ENCODE assay signal across 23 cellular contexts in the genomic region with DNA sequence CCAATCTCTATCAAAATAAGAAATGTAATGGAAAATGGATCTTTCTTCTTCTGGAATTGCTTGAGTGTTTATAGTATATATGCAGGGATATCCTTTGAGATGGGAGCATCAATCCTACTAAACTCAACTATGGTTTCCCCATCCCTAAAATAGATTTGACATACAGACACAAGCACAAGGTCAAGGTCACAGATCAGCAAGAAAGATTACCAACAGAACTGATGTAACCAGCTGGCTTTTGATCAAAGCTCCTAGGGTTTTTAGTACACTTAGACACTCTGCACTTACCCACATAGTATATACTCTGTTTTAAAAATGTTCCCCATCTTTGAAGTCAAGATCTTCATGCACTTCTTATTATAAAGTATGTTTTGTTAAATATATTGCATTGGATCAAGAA.
DNase-seq lines count a peak whose midpoint lies in the region; ATAC-seq, FAIRE-seq and TF ChIP-seq lines count a peak whose summit lies in the region.
"Had no signal": no experiment of that assay in that cellular context is flagged by ENCODE, and none has a peak within 500 bp of the region (broad histone marks: within the 10 kb centered on the region; RNA-seq: fewer than 3 reads in every experiment).

No MANE protein-coding gene starts in this region.

- H3K9me3 Mint-ChIP-seq in astrocyte (ENCODE audit: unreplicated experiment) = no peaks in the 10 kb centered on the region
- H3K9me3 Mint-ChIP-seq: CD4-positive, alpha-beta T cell had no signal

- no peak for ATAC-seq in GM18870 (IDR thresholded peaks at IDR 0.05; ENCODE audit: unreplicated experiment)
- no peak for ATAC-seq in GM21737 (IDR thresholded peaks at IDR 0.05; ENCODE audit: unreplicated experiment)
- ATAC-seq: A549, GM12878, HCT116 had no signal

- TF ChIP-seq RAD21 in liver (IDR thresholded peaks at IDR 0.05) = no peak

- H3K79me2 ChIP-seq in astrocyte (ENCODE audit: insufficient read depth, low read length) = peaks cover 87% of the 10 kb centered on the region

- no peak overlapping the region for H3K4me2 ChIP-seq in astrocyte (ENCODE audit: low read length)
- H3K4me2 ChIP-seq: A549 had no signal

- TF ChIP-seq CTCF in astrocyte (IDR thresholded peaks at IDR 0.05; ENCODE audit: insufficient read depth, low read depth, low read length) = no peak
- no peak for TF ChIP-seq CTCF in liver (IDR thresholded peaks at IDR 0.05; ENCODE audit: low read depth, low read length, missing input control)

- H3K9ac ChIP-seq in astrocyte (ENCODE audit: low read length) (no peak overlapping the region), liver (ENCODE audit: low read depth in 1 of 2, low read length in 2 of 2) (no peak overlapping the region)

- H4K20me1 ChIP-seq in astrocyte (ENCODE audit: insufficient read depth, low read length) = peaks cover 37% of the 10 kb centered on the region

- no peak overlapping the region for H3K4me3 ChIP-seq in astrocyte (ENCODE audit: insufficient read depth, low read depth, low read length)
- no peak overlapping the region for H3K4me3 ChIP-seq in liver (ENCODE audit: low read depth in 1 of 3, low read length in 3 of 3)
- H3K4me3 ChIP-seq: A549, GM12878 had no signal

- H2AFZ ChIP-seq in astrocyte (ENCODE audit: low read depth, low read length) = no peak overlapping the region

- DNase-seq in DMS53 (lab: John Stamatoyannopoulos, UW) (peak; percentile 5), DMS53 treated with DMSO at 0.1 percent for 48 hours (lab: John Stamatoyannopoulos, UW; ENCODE audit: unreplicated experiment) (no peak), astrocyte (ENCODE audit: low read depth) (no peak)
- no peak for DNase-seq in activated CD4-positive, alpha-beta T cell treated with anti-CD3 and anti-CD28 coated beads for 48 hours
- DNase-seq: AML-193; Caco-2; CD4-positive, alpha-beta T cell; DMS79 treated with DMSO at 0.1 percent for 48 hours; EL; GOT3; H7; HFFc6; IMR-90 had no signal

- peaks cover 3% of the 10 kb centered on the region for H3K4me1 Mint-ChIP-seq in astrocyte (ENCODE audit: low read depth, unreplicated experiment)

- H3K36me3 Mint-ChIP-seq in astrocyte (ENCODE audit: low read depth, unreplicated experiment) = peaks cover 5% of the 10 kb centered on the region

- H3K36me3 ChIP-seq in astrocyte (ENCODE audit: insufficient read depth, low read length) (peaks cover 5% of the 10 kb centered on the region), liver (ENCODE audit: control insufficient read depth in 4 of 4, insufficient read depth in 3 of 4, low read depth in 1 of 4, low read length in 3 of 4) (peaks cover 0 to 6% (median 1%) of the 10 kb centered on the region in 4 donors)

- no peak overlapping the region for H3K4me3 Mint-ChIP-seq in astrocyte (ENCODE audit: unreplicated experiment)
- H3K4me3 Mint-ChIP-seq: CD4-positive, alpha-beta T cell; HFFc6 had no signal

- H3K27me3 ChIP-seq in astrocyte (ENCODE audit: insufficient read depth, low read length) (no peaks in the 10 kb centered on the region), liver (ENCODE audit: control insufficient read depth in 4 of 4, insufficient read depth in 4 of 4, low read length in 3 of 4) (no peaks in the 10 kb centered on the region)

- H3K9me3 ChIP-seq in astrocyte (ENCODE audit: insufficient read depth, low read depth, low read length) (no peaks in the 10 kb centered on the region), liver (ENCODE audit: control insufficient read depth in 4 of 4, low read length in 3 of 4) (no peaks in the 10 kb centered on the region)
- H3K9me3 ChIP-seq: A549, Caco-2 had no signal

- H3K27ac ChIP-seq in astrocyte (ENCODE audit: low read depth, low read length) = no peak overlapping the region
- no peak overlapping the region for H3K27ac ChIP-seq in liver (ENCODE audit: low read depth in 1 of 2, low read length in 2 of 2)
- H3K27ac ChIP-seq: 22Rv1, A549, C4-2B, HL-60 had no signal

- H3K4me1 ChIP-seq in astrocyte (ENCODE audit: insufficient read depth, low read length) = no peaks in the 10 kb centered on the region
- H3K4me1 ChIP-seq in liver (ENCODE audit: control insufficient read depth in 4 of 4, insufficient read depth in 4 of 4, low read length in 3 of 4) = peaks cover 0 to 2% (median 1%) of the 10 kb centered on the region in 4 donors
- H3K4me1 ChIP-seq: Caco-2 had no signal

- no peak overlapping the region for H3K27ac Mint-ChIP-seq in astrocyte (ENCODE audit: unreplicated experiment)
- H3K27ac Mint-ChIP-seq: CD4-positive, alpha-beta T cell; HFFc6 had no signal

- no peaks in the 10 kb centered on the region for H3K27me3 Mint-ChIP-seq in astrocyte (ENCODE audit: low read depth, unreplicated experiment)
- H3K27me3 Mint-ChIP-seq: CD4-positive, alpha-beta T cell had no signal

- peak; percentile 20 for FAIRE-seq in astrocyte (lab: Jason Lieb, UNC)
- FAIRE-seq: A549, D721Med, GM12878 had no signal

TF ChIP-seq in liver, 16 proteins besides CTCF, POLR2A, EP300 and RAD21:
- TF ChIP-seq YY1 (IDR thresholded peaks at IDR 0.05) = no peak
- TF ChIP-seq, protein P1, sequence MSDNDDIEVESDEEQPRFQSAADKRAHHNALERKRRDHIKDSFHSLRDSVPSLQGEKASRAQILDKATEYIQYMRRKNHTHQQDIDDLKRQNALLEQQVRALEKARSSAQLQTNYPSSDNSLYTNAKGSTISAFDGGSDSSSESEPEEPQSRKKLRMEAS (IDR thresholded peaks at IDR 0.05) = no peak
- TF ChIP-seq, protein P2, sequence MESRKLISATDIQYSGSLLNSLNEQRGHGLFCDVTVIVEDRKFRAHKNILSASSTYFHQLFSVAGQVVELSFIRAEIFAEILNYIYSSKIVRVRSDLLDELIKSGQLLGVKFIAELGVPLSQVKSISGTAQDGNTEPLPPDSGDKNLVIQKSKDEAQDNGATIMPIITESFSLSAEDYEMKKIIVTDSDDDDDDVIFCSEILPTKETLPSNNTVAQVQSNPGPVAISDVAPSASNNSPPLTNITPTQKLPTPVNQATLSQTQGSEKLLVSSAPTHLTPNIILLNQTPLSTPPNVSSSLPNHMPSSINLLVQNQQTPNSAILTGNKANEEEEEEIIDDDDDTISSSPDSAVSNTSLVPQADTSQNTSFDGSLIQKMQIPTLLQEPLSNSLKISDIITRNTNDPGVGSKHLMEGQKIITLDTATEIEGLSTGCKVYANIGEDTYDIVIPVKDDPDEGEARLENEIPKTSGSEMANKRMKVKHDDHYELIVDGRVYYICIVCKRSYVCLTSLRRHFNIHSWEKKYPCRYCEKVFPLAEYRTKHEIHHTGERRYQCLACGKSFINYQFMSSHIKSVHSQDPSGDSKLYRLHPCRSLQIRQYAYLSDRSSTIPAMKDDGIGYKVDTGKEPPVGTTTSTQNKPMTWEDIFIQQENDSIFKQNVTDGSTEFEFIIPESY (IDR thresholded peaks at IDR 0.05) = no peak
- no peak for TF ChIP-seq EGR1 (IDR thresholded peaks at IDR 0.05; ENCODE audit: low read depth in 2 of 2)
- TF ChIP-seq FOXA1 (IDR thresholded peaks at IDR 0.05) = no peak
- peak; percentile 10 for TF ChIP-seq HNF4G (IDR thresholded peaks at IDR 0.05)
- no peak for TF ChIP-seq SP1 (IDR thresholded peaks at IDR 0.05)
- TF ChIP-seq NR2F2 (IDR thresholded peaks at IDR 0.05) = no peak
- peak; percentile 30 to 31 for TF ChIP-seq HNF4A (conservative IDR thresholded peaks at IDR 0.05)
- no peak for TF ChIP-seq TAF1 (conservative IDR thresholded peaks at IDR 0.05)
- TF ChIP-seq RXRA (IDR thresholded peaks at IDR 0.05) = peak; percentile 22
- no peak for TF ChIP-seq GABPA (IDR thresholded peaks at IDR 0.05 in 1 of 2, conservative IDR thresholded peaks at IDR 0.05 in 1 of 2)
- TF ChIP-seq FOXA2 (IDR thresholded peaks at IDR 0.05) = no peak
- TF ChIP-seq, protein P3, sequence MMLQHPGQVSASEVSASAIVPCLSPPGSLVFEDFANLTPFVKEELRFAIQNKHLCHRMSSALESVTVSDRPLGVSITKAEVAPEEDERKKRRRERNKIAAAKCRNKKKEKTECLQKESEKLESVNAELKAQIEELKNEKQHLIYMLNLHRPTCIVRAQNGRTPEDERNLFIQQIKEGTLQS (IDR thresholded peaks at IDR 0.05) = no peak
- no peak for TF ChIP-seq JUND (IDR thresholded peaks at IDR 0.05)
- TF ChIP-seq, protein P4, sequence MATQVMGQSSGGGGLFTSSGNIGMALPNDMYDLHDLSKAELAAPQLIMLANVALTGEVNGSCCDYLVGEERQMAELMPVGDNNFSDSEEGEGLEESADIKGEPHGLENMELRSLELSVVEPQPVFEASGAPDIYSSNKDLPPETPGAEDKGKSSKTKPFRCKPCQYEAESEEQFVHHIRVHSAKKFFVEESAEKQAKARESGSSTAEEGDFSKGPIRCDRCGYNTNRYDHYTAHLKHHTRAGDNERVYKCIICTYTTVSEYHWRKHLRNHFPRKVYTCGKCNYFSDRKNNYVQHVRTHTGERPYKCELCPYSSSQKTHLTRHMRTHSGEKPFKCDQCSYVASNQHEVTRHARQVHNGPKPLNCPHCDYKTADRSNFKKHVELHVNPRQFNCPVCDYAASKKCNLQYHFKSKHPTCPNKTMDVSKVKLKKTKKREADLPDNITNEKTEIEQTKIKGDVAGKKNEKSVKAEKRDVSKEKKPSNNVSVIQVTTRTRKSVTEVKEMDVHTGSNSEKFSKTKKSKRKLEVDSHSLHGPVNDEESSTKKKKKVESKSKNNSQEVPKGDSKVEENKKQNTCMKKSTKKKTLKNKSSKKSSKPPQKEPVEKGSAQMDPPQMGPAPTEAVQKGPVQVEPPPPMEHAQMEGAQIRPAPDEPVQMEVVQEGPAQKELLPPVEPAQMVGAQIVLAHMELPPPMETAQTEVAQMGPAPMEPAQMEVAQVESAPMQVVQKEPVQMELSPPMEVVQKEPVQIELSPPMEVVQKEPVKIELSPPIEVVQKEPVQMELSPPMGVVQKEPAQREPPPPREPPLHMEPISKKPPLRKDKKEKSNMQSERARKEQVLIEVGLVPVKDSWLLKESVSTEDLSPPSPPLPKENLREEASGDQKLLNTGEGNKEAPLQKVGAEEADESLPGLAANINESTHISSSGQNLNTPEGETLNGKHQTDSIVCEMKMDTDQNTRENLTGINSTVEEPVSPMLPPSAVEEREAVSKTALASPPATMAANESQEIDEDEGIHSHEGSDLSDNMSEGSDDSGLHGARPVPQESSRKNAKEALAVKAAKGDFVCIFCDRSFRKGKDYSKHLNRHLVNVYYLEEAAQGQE (IDR thresholded peaks at IDR 0.05) = no peak
